Comparison of ENCODE assay signal across 8 cellular contexts in the genomic region with DNA sequence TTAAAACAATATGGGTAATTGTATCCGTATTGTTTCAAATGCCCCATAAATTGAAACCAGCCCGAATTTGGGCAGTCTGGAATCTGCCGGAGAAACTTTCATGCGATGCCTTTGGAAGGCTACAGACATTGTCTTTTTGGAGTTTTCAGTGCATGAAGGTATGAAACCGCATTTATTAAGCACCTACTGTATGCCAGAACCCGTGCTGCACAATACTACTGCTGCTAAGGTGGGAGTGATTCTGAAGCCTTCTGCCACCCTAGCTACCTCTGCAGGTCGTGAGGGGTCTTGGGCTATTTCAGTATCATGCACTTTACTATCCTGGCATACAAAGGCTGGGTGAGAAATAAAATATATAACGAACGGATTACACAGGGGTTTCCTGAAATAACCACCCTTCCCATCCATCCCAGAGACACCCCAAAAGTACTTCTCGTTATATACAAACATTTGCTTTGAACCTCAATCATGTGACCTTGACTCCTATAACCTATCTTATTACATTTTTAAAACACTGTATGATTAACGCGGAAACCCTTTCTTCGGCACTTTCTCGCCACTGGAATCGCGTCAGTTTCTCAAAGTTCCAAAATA. TPM values are rescaled to one million over a fixed set of nuclear protein-coding genes. Genes with fewer than 3 reads are reported as not detected.
DNase-seq lines count a peak whose midpoint lies in the region; ATAC-seq, FAIRE-seq and TF ChIP-seq lines count a peak whose summit lies in the region.

No MANE protein-coding gene starts in this region.

- H3K36me3 ChIP-seq in cardiac muscle cell (no peaks in the 10 kb centered on the region), GM12878 (ENCODE audit: control insufficient read depth in 2 of 2, insufficient read depth in 2 of 2, low read length in 1 of 2) (no peaks in the 10 kb centered on the region), lower lobe of right lung (no peaks in the 10 kb centered on the region), upper lobe of left lung (no peaks in the 10 kb centered on the region)

- TSS peak; percentile 88 for BruUV-seq in GM12878 (replicated peaks; lab: Mats Ljungman, UMichigan)

- H3K9me3 ChIP-seq in cardiac muscle cell (ENCODE audit: low read depth) (no peaks in the 10 kb centered on the region), GM12878 (replicated peaks; ENCODE audit: control insufficient read depth, insufficient read depth, low read length) (no peaks in the 10 kb centered on the region; the same call in 2 of the 3 replicates), lower lobe of right lung (no peaks in the 10 kb centered on the region), upper lobe of left lung (peaks cover 0 to 8% (median 0%) of the 10 kb centered on the region in 4 donors)

- H3K79me2 ChIP-seq in GM12878 (ENCODE audit: control insufficient read depth, insufficient read depth, low read length), result peaks cover 32% of the 10 kb centered on the region

- peak overlapping the region; percentile 75; the same call in 1 of the 2 replicates for H3K9ac ChIP-seq in GM12878 (ENCODE audit: control insufficient read depth, insufficient read depth, low read length)

- TF ChIP-seq CTCF in cardiac muscle cell (IDR thresholded peaks at IDR 0.05; ENCODE audit: low read depth, low read length), result no peak
- no peak for TF ChIP-seq CTCF in GM12878 (IDR thresholded peaks at IDR 0.05 in 2 of 3, conservative IDR thresholded peaks at IDR 0.05 in 1 of 3; ENCODE audit: control insufficient read depth in 2 of 3, extremely low read depth in 1 of 3, insufficient read depth in 1 of 3, low read depth in 3 of 3, low read length in 3 of 3)
- TF ChIP-seq CTCF in lower lobe of right lung (IDR thresholded peaks at IDR 0.05), result no peak
- TF ChIP-seq CTCF in upper lobe of left lung (IDR thresholded peaks at IDR 0.05), result no peak

- H3K4me3 ChIP-seq in cardiac muscle cell (peak overlapping the region; percentile 96), GM12878 (peak overlapping the region; percentile 91), lower lobe of right lung (peak overlapping the region; percentile 79), upper lobe of left lung (peak overlapping the region; percentile 71 to 96 (median 90))

- RAD21 ChIA-PET in GM12878 (lab: Charles Lee; ENCODE audit: unreplicated experiment), result interaction anchor here (0.7 to 3.3 kb wide), 5 partner anchors 11 to 214 kb away, joined by 3 to 24 read pairs (median 6); no protein-coding TSS in a partner anchor

- in situ Hi-C loops in GM12878 (cut with MboI), result no loop called here

- TF ChIP-seq EP300 in GM12878 (IDR thresholded peaks at IDR 0.05; ENCODE audit: borderline replicate concordance in 1 of 2, control insufficient read depth in 1 of 2, low read depth in 2 of 2, low read length in 2 of 2) (no peak), upper lobe of left lung (IDR thresholded peaks at IDR 0.05) (no peak)

- CTCF ChIA-PET in GM12878 (lab: Yijun Ruan, JAX), result interaction anchor here (0.9 to 3.1 kb wide), 3 partner anchors 12 to 417 kb away, joined by 3 to 26 read pairs (median 4); no protein-coding TSS in a partner anchor

- ATAC-seq in left ventricle myocardium superior (no peak), GM12878 (no peak), lower lobe of right lung (no peak), upper lobe of left lung (ENCODE audit: low FRiP score in 2 of 2) (no peak), GM19351 (IDR thresholded peaks at IDR 0.05; ENCODE audit: unreplicated experiment) (no peak), GM18870 (IDR thresholded peaks at IDR 0.05; ENCODE audit: unreplicated experiment) (no peak), GM19455 (IDR thresholded peaks at IDR 0.05; ENCODE audit: unreplicated experiment) (no peak)

- POLR2A ChIA-PET in GM12878 (lab: Charles Lee), result interaction anchor here (0.6 to 3.3 kb wide), 3 partner anchors 11 to 328 kb away, joined by 3 to 15 read pairs (median 4); no protein-coding TSS in a partner anchor

- no peak for FAIRE-seq in GM12878 (lab: Jason Lieb, UNC)

- TF ChIP-seq RAD21 in GM12878 (IDR thresholded peaks at IDR 0.05; ENCODE audit: insufficient read depth, low read depth, low read length), result no peak

- H3K27me3 ChIP-seq in cardiac muscle cell (no peaks in the 10 kb centered on the region), GM12878 (replicated peaks in 1 of 2; ENCODE audit: control insufficient read depth in 2 of 2, insufficient read depth in 2 of 2, low read length in 1 of 2) (no peaks in the 10 kb centered on the region), lower lobe of right lung (ENCODE audit: low read depth) (no peaks in the 10 kb centered on the region), upper lobe of left lung (no peaks in the 10 kb centered on the region)

- TF ChIP-seq POLR2A in GM12878 (IDR thresholded peaks at IDR 0.05; ENCODE audit: low read depth, low read length) (no peak), upper lobe of left lung (IDR thresholded peaks at IDR 0.05) (no peak)

- no peak for DNase-seq in cardiac muscle cell (ENCODE audit: low read depth in 1 of 2, low spot score in 1 of 2)
- no peak for DNase-seq in left ventricle myocardium superior
- no peak for DNase-seq in GM12878 (ENCODE audit: low read depth, low spot score)
- no peak for DNase-seq in lower lobe of right lung
- no peak for DNase-seq in upper lobe of left lung

- peak overlapping the region; percentile 87 for H2AFZ ChIP-seq in GM12878 (ENCODE audit: control insufficient read depth, low read depth, low read length)

- H3K4me2 ChIP-seq in GM12878 (ENCODE audit: control insufficient read depth, insufficient read depth), result peak overlapping the region; percentile 93

- WGBS in GM12878 (ENCODE audit: insufficient coverage, insufficient replicate concordance, low lambda C conversion rate, missing lambda C conversion rate), result 29% methylated on average over 16 of the region's 16 CpGs
- WGBS in upper lobe of left lung, 2 donors, result 33% methylated on average over 16 of the region's 16 CpGs

- H3K4me1 ChIP-seq in cardiac muscle cell (ENCODE audit: low read depth) (peaks cover 14% of the 10 kb centered on the region), GM12878 (ENCODE audit: control insufficient read depth, insufficient read depth, low read length) (peaks cover 6% of the 10 kb centered on the region), lower lobe of right lung (peaks cover 14% of the 10 kb centered on the region), upper lobe of left lung (peaks cover 9 to 25% (median 20%) of the 10 kb centered on the region in 4 donors)

- peak overlapping the region; percentile 95 for H3K27ac ChIP-seq in cardiac muscle cell
- no peak overlapping the region for H3K27ac ChIP-seq in GM12878 (ENCODE audit: control insufficient read depth, insufficient read depth)
- peak overlapping the region; percentile 88 for H3K27ac ChIP-seq in lower lobe of right lung
- H3K27ac ChIP-seq in upper lobe of left lung, result peak overlapping the region; percentile 78 to 91 (median 86)

- SMC1A ChIA-PET in GM12878 (lab: Charles Lee; ENCODE audit: uncharacterized antibody, unreplicated experiment), result interaction anchor here (1.2 to 2.9 kb wide), 5 partner anchors 12 to 185 kb away, joined by 3 to 13 read pairs (median 6); no protein-coding TSS in a partner anchor

- H4K20me1 ChIP-seq in GM12878 (ENCODE audit: control insufficient read depth, insufficient read depth), result no peaks in the 10 kb centered on the region

- intact Hi-C loops in left ventricle myocardium superior (cut with micrococcal nuclease) (no loop called here), GM12878 (cut with micrococcal nuclease; ENCODE audit: unreplicated experiment) (loop anchor here (5.0 kb wide), 2 partner anchors 102 to 187 kb away; no protein-coding TSS in a partner anchor), lower lobe of right lung (cut with DNase I) (no loop called here)

TF ChIP-seq in GM12878, 131 proteins besides CTCF, POLR2A, EP300 and RAD21 (continues in another document):
- no peak for TF ChIP-seq FOXM1 (IDR thresholded peaks at IDR 0.05; ENCODE audit: low read depth, low read length)
- TF ChIP-seq RAD51 (IDR thresholded peaks at IDR 0.05), result peak; percentile 61

RNA-seq across cellular contexts. Expression of a gene that starts 1.0 kb away (rescaled TPM):
- total RNA-seq in cardiac muscle cell (69.6 and 76.4 TPM in 2 replicates), left ventricle myocardium superior (90.7 TPM), GM12878 (2014; rRNA removed) (37.9 and 40.2 TPM in 2 replicates), GM12878 (2014; rRNA removed; fragmentation: Illumina TruSeq; extraction: Trizol) (50.0 and 50.4 TPM in 2 replicates), GM12878 (2021) (74.1 and 76.1 TPM in 2 replicates), lower lobe of right lung (43.9 TPM), upper lobe of left lung (10 to 100 TPM; 20.1 to 44.0 (median 32.2) TPM)
- polyA plus RNA-seq in cardiac muscle cell (15.5 and 15.7 TPM in 2 replicates), GM12878 (2011; rRNA removed) (57.5 and 73.9 TPM in 2 replicates), GM12878 (2014; fragmentation: Illumina TruSeq; extraction: Trizol) (61.4 and 88.0 TPM in 2 replicates), GM12878 (2014; fragmentation: Nextera tagmentation; extraction: Ambion mirVana) (1 to 10 TPM; 6.1 to 9.5 TPM), GM12878 (2014; rRNA removed) (43.8 and 47.2 TPM in 2 replicates), GM12878 (2016; fragmentation: Nextera tagmentation; extraction: Ambion mirVana) (10 to 100 TPM; 15.5 to 16.3 TPM)
- 386 and 393 TPM in 2 replicates for total RNA-seq in GM12878 (2013; cell fraction: nucleolus; rRNA removed)
- 36.0 TPM for polyA plus RNA-seq in GM12878 (2011; ENCODE audit: low read depth)
- polyA plus RNA-seq in GM12878 (2011; cell fraction: cytosol; rRNA removed), result 48.9 and 56.2 TPM in 2 replicates
- polyA plus RNA-seq in GM12878 (2011; cell fraction: nucleus; rRNA removed), result 75.9 and 85.6 TPM in 2 replicates
- polyA plus RNA-seq in GM12878 (2012), result 45.1 and 53.0 TPM in 2 replicates
- polyA minus RNA-seq in GM12878 (2011; rRNA and poly(A)+ RNA removed), result 88.4 and 94.0 TPM in 2 replicates
- 17.3 and 25.7 TPM in 2 replicates for polyA minus RNA-seq in GM12878 (2011; cell fraction: cytosol; rRNA and poly(A)+ RNA removed)
- 52.5 and 102 TPM in 2 replicates for polyA minus RNA-seq in GM12878 (2011; cell fraction: nucleus; rRNA and poly(A)+ RNA removed)
